1 cellular context compared by ENCODE assay signal in the genomic region with DNA sequence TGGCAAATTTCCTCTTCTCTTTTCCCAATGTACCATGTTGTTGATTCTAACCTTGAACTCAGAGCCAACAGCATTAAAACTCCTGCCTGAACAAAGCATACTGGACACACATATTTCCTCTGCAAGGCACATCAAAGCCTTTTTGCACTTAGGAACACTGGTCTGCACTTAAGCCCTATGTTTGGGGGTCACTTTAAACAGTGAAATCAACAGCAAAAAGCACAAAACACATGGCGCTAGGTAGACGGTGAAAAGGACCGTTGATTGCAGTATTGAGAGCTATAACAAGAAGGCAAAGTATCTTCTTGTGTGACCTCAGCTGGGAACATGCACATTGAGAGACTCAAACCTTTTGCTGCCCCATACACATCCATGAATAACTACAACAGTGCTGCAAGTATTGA.
TF ChIP-seq lines count a peak whose summit lies in the region.

No MANE protein-coding gene starts in this region.

TF ChIP-seq in HepG2, 621 proteins besides CTCF, POLR2A, EP300 and RAD21 (continued from another document and continues in another):
- TF ChIP-seq, protein P1, sequence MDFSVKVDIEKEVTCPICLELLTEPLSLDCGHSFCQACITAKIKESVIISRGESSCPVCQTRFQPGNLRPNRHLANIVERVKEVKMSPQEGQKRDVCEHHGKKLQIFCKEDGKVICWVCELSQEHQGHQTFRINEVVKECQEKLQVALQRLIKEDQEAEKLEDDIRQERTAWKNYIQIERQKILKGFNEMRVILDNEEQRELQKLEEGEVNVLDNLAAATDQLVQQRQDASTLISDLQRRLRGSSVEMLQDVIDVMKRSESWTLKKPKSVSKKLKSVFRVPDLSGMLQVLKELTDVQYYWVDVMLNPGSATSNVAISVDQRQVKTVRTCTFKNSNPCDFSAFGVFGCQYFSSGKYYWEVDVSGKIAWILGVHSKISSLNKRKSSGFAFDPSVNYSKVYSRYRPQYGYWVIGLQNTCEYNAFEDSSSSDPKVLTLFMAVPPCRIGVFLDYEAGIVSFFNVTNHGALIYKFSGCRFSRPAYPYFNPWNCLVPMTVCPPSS (IDR thresholded peaks at IDR 0.05) = no peak
- TF ChIP-seq ZNF780A (CRISPR knock-in tag; IDR thresholded peaks at IDR 0.05) = no peak
- TF ChIP-seq, protein P2, sequence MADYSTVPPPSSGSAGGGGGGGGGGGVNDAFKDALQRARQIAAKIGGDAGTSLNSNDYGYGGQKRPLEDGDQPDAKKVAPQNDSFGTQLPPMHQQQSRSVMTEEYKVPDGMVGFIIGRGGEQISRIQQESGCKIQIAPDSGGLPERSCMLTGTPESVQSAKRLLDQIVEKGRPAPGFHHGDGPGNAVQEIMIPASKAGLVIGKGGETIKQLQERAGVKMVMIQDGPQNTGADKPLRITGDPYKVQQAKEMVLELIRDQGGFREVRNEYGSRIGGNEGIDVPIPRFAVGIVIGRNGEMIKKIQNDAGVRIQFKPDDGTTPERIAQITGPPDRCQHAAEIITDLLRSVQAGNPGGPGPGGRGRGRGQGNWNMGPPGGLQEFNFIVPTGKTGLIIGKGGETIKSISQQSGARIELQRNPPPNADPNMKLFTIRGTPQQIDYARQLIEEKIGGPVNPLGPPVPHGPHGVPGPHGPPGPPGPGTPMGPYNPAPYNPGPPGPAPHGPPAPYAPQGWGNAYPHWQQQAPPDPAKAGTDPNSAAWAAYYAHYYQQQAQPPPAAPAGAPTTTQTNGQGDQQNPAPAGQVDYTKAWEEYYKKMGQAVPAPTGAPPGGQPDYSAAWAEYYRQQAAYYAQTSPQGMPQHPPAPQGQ (CRISPR knock-in tag; IDR thresholded peaks at IDR 0.05; ENCODE audit: borderline replicate concordance) = peak; percentile 94; the same call in 1 of the 2 replicates
- peak; percentile 78 for TF ChIP-seq ASH2L (IDR thresholded peaks at IDR 0.05; ENCODE audit: insufficient read length, low read depth, low read length)
- no peak for TF ChIP-seq ZNF101 (CRISPR knock-in tag; IDR thresholded peaks at IDR 0.05; ENCODE audit: borderline replicate concordance, low read depth)
- peak; percentile 41; the same call in 1 of the 2 replicates for TF ChIP-seq BHLHE40 (IDR thresholded peaks at IDR 0.05; ENCODE audit: low read length)
- TF ChIP-seq, protein P3, sequence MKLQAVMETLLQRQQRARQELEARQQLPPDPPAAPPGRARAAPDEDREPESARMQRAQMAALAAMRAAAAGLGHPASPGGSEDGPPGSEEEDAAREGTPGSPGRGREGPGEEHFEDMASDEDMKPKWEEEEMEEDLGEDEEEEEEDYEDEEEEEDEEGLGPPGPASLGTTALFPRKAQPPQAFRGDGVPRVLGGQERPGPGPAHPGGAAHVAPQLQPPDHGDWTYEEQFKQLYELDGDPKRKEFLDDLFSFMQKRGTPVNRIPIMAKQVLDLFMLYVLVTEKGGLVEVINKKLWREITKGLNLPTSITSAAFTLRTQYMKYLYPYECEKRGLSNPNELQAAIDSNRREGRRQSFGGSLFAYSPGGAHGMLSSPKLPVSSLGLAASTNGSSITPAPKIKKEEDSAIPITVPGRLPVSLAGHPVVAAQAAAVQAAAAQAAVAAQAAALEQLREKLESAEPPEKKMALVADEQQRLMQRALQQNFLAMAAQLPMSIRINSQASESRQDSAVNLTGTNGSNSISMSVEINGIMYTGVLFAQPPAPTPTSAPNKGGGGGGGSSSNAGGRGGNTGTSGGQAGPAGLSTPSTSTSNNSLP (IDR thresholded peaks at IDR 0.05; ENCODE audit: low read depth, low read length) = peak; percentile 84
- TF ChIP-seq ZFP36 (IDR thresholded peaks at IDR 0.05; ENCODE audit: borderline replicate concordance, low read depth, low read length, partially characterized antibody) = no peak
- TF ChIP-seq ZNF501 (CRISPR knock-in tag; IDR thresholded peaks at IDR 0.05) = no peak
- no peak for TF ChIP-seq ZNF34 (CRISPR knock-in tag; IDR thresholded peaks at IDR 0.05; ENCODE audit: borderline replicate concordance)
- TF ChIP-seq NR3C1 (CRISPR knock-in tag; IDR thresholded peaks at IDR 0.05) = no peak
- TF ChIP-seq MATR3 (CRISPR knock-in tag; IDR thresholded peaks at IDR 0.05) = no peak
- TF ChIP-seq, protein P4, sequence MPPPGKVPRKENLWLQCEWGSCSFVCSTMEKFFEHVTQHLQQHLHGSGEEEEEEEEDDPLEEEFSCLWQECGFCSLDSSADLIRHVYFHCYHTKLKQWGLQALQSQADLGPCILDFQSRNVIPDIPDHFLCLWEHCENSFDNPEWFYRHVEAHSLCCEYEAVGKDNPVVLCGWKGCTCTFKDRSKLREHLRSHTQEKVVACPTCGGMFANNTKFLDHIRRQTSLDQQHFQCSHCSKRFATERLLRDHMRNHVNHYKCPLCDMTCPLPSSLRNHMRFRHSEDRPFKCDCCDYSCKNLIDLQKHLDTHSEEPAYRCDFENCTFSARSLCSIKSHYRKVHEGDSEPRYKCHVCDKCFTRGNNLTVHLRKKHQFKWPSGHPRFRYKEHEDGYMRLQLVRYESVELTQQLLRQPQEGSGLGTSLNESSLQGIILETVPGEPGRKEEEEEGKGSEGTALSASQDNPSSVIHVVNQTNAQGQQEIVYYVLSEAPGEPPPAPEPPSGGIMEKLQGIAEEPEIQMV (CRISPR knock-in tag; IDR thresholded peaks at IDR 0.05; ENCODE audit: low read depth) = 0 out of 2 replicates have a peak, but pooled peaks have one; percentile 69
- TF ChIP-seq ZNF350 (CRISPR knock-in tag; IDR thresholded peaks at IDR 0.05; ENCODE audit: borderline replicate concordance, low read depth) = no peak
- TF ChIP-seq, protein P5, sequence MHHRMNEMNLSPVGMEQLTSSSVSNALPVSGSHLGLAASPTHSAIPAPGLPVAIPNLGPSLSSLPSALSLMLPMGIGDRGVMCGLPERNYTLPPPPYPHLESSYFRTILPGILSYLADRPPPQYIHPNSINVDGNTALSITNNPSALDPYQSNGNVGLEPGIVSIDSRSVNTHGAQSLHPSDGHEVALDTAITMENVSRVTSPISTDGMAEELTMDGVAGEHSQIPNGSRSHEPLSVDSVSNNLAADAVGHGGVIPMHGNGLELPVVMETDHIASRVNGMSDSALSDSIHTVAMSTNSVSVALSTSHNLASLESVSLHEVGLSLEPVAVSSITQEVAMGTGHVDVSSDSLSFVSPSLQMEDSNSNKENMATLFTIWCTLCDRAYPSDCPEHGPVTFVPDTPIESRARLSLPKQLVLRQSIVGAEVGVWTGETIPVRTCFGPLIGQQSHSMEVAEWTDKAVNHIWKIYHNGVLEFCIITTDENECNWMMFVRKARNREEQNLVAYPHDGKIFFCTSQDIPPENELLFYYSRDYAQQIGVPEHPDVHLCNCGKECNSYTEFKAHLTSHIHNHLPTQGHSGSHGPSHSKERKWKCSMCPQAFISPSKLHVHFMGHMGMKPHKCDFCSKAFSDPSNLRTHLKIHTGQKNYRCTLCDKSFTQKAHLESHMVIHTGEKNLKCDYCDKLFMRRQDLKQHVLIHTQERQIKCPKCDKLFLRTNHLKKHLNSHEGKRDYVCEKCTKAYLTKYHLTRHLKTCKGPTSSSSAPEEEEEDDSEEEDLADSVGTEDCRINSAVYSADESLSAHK (CRISPR knock-in tag; IDR thresholded peaks at IDR 0.05; ENCODE audit: borderline replicate concordance) = no peak
- TF ChIP-seq GPN1 (CRISPR knock-in tag; IDR thresholded peaks at IDR 0.05; ENCODE audit: borderline replicate concordance) = no peak
- no peak for TF ChIP-seq RBFOX2 (IDR thresholded peaks at IDR 0.05; ENCODE audit: low read depth, low read length)
- TF ChIP-seq ARNT2 (CRISPR knock-in tag; IDR thresholded peaks at IDR 0.05; ENCODE audit: low read depth) = no peak
- no peak for TF ChIP-seq TCF12 (IDR thresholded peaks at IDR 0.05)
- TF ChIP-seq TCF12 (CRISPR knock-in tag; IDR thresholded peaks at IDR 0.05) = peak; percentile 88
- TF ChIP-seq ZNF678 (CRISPR knock-in tag; IDR thresholded peaks at IDR 0.05) = no peak
- TF ChIP-seq, protein P6, sequence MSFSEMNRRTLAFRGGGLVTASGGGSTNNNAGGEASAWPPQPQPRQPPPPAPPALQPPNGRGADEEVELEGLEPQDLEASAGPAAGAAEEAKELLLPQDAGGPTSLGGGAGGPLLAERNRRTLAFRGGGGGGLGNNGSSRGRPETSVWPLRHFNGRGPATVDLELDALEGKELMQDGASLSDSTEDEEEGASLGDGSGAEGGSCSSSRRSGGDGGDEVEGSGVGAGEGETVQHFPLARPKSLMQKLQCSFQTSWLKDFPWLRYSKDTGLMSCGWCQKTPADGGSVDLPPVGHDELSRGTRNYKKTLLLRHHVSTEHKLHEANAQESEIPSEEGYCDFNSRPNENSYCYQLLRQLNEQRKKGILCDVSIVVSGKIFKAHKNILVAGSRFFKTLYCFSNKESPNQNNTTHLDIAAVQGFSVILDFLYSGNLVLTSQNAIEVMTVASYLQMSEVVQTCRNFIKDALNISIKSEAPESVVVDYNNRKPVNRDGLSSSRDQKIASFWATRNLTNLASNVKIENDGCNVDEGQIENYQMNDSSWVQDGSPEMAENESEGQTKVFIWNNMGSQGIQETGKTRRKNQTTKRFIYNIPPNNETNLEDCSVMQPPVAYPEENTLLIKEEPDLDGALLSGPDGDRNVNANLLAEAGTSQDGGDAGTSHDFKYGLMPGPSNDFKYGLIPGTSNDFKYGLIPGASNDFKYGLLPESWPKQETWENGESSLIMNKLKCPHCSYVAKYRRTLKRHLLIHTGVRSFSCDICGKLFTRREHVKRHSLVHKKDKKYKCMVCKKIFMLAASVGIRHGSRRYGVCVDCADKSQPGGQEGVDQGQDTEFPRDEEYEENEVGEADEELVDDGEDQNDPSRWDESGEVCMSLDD (CRISPR knock-in tag; IDR thresholded peaks at IDR 0.05; ENCODE audit: borderline replicate concordance) = peak; percentile 87; the same call in 1 of the 2 replicates
- TF ChIP-seq, protein P7, sequence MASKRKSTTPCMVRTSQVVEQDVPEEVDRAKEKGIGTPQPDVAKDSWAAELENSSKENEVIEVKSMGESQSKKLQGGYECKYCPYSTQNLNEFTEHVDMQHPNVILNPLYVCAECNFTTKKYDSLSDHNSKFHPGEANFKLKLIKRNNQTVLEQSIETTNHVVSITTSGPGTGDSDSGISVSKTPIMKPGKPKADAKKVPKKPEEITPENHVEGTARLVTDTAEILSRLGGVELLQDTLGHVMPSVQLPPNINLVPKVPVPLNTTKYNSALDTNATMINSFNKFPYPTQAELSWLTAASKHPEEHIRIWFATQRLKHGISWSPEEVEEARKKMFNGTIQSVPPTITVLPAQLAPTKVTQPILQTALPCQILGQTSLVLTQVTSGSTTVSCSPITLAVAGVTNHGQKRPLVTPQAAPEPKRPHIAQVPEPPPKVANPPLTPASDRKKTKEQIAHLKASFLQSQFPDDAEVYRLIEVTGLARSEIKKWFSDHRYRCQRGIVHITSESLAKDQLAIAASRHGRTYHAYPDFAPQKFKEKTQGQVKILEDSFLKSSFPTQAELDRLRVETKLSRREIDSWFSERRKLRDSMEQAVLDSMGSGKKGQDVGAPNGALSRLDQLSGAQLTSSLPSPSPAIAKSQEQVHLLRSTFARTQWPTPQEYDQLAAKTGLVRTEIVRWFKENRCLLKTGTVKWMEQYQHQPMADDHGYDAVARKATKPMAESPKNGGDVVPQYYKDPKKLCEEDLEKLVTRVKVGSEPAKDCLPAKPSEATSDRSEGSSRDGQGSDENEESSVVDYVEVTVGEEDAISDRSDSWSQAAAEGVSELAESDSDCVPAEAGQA (IDR thresholded peaks at IDR 0.05; ENCODE audit: low read depth) = 0 out of 2 replicates have a peak, but pooled peaks have one; percentile 50
- TF ChIP-seq, protein P7 (CRISPR knock-in tag; IDR thresholded peaks at IDR 0.05; ENCODE audit: borderline replicate concordance) = no peak
- no peak for TF ChIP-seq ZFAT (CRISPR knock-in tag; conservative IDR thresholded peaks at IDR 0.05)
- TF ChIP-seq, protein P8, sequence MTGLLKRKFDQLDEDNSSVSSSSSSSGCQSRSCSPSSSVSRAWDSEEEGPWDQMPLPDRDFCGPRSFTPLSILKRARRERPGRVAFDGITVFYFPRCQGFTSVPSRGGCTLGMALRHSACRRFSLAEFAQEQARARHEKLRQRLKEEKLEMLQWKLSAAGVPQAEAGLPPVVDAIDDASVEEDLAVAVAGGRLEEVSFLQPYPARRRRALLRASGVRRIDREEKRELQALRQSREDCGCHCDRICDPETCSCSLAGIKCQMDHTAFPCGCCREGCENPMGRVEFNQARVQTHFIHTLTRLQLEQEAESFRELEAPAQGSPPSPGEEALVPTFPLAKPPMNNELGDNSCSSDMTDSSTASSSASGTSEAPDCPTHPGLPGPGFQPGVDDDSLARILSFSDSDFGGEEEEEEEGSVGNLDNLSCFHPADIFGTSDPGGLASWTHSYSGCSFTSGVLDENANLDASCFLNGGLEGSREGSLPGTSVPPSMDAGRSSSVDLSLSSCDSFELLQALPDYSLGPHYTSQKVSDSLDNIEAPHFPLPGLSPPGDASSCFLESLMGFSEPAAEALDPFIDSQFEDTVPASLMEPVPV (CRISPR knock-in tag; IDR thresholded peaks at IDR 0.05) = no peak
- no peak for TF ChIP-seq MBD4 (IDR thresholded peaks at IDR 0.05; ENCODE audit: borderline replicate concordance, low read length)
- TF ChIP-seq REL (CRISPR knock-in tag; conservative IDR thresholded peaks at IDR 0.05) = no peak
- no peak for TF ChIP-seq POLR2AphosphoS5 (IDR thresholded peaks at IDR 0.05; ENCODE audit: low read depth, low read length)
- TF ChIP-seq ZNF274 (CRISPR knock-in tag; IDR thresholded peaks at IDR 0.05) = no peak
- TF ChIP-seq ZNF788 (CRISPR knock-in tag; IDR thresholded peaks at IDR 0.05; ENCODE audit: borderline replicate concordance) = no peak; the same call in 1 of the 2 replicates
- no peak for TF ChIP-seq ZNF619 (CRISPR knock-in tag; IDR thresholded peaks at IDR 0.05)
- TF ChIP-seq KLF11 (CRISPR knock-in tag; IDR thresholded peaks at IDR 0.05) = 0 out of 2 replicates have a peak, but pooled peaks have one; percentile 63
- TF ChIP-seq RXRB (CRISPR knock-in tag; IDR thresholded peaks at IDR 0.05; ENCODE audit: borderline replicate concordance) = peak; percentile 97
- no peak for TF ChIP-seq PAF1 (CRISPR knock-in tag; IDR thresholded peaks at IDR 0.05)
